ENCODE assay signal across 8 cellular contexts in the genomic region with DNA sequence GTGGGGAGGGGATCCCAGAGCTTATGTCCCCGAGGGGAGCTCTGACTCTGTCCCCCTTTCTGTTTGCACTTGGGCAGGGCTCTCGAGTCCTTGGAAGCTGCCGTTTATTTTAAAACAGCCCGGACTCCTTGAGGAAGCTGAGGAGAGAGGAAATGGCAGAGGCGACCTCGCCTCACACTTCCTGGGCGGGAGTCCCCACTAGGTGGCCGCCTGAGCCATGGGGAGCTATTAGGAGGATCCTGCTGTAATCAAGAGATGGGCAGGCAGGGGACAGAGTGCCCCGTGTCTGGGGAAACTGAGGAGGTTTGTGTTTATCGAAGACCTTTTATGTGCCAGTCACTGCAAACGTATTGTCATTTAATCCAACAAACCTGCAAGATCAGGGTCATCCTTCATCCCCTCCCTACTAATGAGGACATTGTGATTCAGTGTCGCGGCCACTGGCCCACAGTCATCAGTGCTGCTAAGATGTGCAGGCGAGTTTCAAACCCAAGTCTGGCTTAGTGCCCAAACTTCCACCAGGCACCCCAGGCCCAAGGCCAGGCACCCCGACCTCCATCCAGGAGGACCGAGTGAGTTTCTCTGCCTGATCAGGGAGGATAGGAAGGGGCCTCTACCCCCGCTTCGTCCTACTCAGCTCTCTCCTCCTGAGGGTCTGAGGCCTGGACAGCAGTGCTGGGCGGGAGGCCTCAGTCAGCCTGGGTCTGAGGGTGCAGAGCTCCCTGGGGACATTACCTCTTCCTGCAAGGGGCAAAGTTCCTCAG.
DNase-seq lines count a peak whose midpoint lies in the region; TF ChIP-seq lines count a peak whose summit lies in the region.

No MANE protein-coding gene starts in this region.

- no peaks in the 10 kb centered on the region for H3K27me3 Mint-ChIP-seq in CD4-positive, alpha-beta memory T cell

- H3K27me3 ChIP-seq in brain microvascular endothelial cell (replicated peaks) = no peaks in the 10 kb centered on the region
- no peaks in the 10 kb centered on the region for H3K27me3 ChIP-seq in CD4-positive, alpha-beta memory T cell (ENCODE audit: insufficient read depth, low read length)

- H3K36me3 Mint-ChIP-seq in CD4-positive, alpha-beta memory T cell = no peaks in the 10 kb centered on the region

- DNase-seq in CMK (ENCODE audit: low read depth) = peak; percentile 15
- no peak for DNase-seq in brain microvascular endothelial cell
- DNase-seq in medulla oblongata (ENCODE audit: extremely low spot score) = peak; percentile 43
- DNase-seq in activated CD8-positive, alpha-beta memory T cell treated with anti-CD3 and anti-CD28 coated beads for 24 hours = no peak
- DNase-seq in SIG-M5 treated with dmso at 0.1 percent for 504 hours (lab: John Stamatoyannopoulos, UW; ENCODE audit: unreplicated experiment) = no peak
- no peak for DNase-seq in activated gamma-delta T cell treated with Interleukin-2 at 50 U/mL for 16 hours
- no peak for DNase-seq in CD4-positive, alpha-beta memory T cell

- H3K9me3 ChIP-seq in HEK293 (ENCODE audit: control insufficient read depth, insufficient read depth, low read depth, low read length) = no peaks in the 10 kb centered on the region
- H3K9me3 ChIP-seq in CD4-positive, alpha-beta memory T cell (ENCODE audit: control insufficient read depth in 1 of 2, low read length in 2 of 2) = no peaks in the 10 kb centered on the region

- H3K4me3 ChIP-seq in HEK293 (ENCODE audit: low read depth, low read length) (no peak overlapping the region), brain microvascular endothelial cell (ENCODE audit: low read depth, low read length) (no peak overlapping the region)
- no peak overlapping the region for H3K4me3 ChIP-seq in CD4-positive, alpha-beta memory T cell (ENCODE audit: low read length in 2 of 2)

- H3K27ac ChIP-seq in HEK293 (ENCODE audit: extremely low read depth, low read depth, low read length) (no peak overlapping the region), brain microvascular endothelial cell (no peak overlapping the region)
- H3K27ac ChIP-seq in CD4-positive, alpha-beta memory T cell (ENCODE audit: low read depth, low read length) = no peak overlapping the region

- no peak overlapping the region for H3K27ac Mint-ChIP-seq in CD4-positive, alpha-beta memory T cell

- H3K4me3 Mint-ChIP-seq in CD4-positive, alpha-beta memory T cell = no peak overlapping the region

- TF ChIP-seq CTCF in HEK293 (tag by site-specific recombination; IDR thresholded peaks at IDR 0.05) (peak; percentile 54; the same call in 1 of the 2 replicates), brain microvascular endothelial cell (IDR thresholded peaks at IDR 0.05; ENCODE audit: low read depth, low read length, missing control alignments) (peak; percentile 78)

- CTCF ChIA-PET in HEK293 (lab: Yijun Ruan, JAX) = interaction anchor here (0.7 to 1.9 kb wide), 10 partner anchors 9 to 220 kb away, joined by 3 to 11 read pairs (median 4); no protein-coding TSS in a partner anchor
- CTCF ChIA-PET in CD4-positive, alpha-beta memory T cell (lab: Charles Lee; ENCODE audit: partially characterized antibody) = no interaction called here

- H3K4me1 Mint-ChIP-seq in CD4-positive, alpha-beta memory T cell = no peaks in the 10 kb centered on the region

- H3K36me3 ChIP-seq in HEK293 (ENCODE audit: control insufficient read depth in 2 of 2, insufficient read depth in 1 of 2, low read length in 2 of 2) (no peaks in the 10 kb centered on the region), brain microvascular endothelial cell (replicated peaks) (no peaks in the 10 kb centered on the region)
- H3K36me3 ChIP-seq in CD4-positive, alpha-beta memory T cell (ENCODE audit: insufficient read depth, low read length) = no peaks in the 10 kb centered on the region

- intact Hi-C loops in CD4-positive, alpha-beta memory T cell (cut with micrococcal nuclease) = no loop called here

- H3K9me3 Mint-ChIP-seq in CD4-positive, alpha-beta memory T cell = no peaks in the 10 kb centered on the region

- POLR2A ChIA-PET in HEK293 (lab: Yijun Ruan, JAX) = interaction anchor here (1.0 kb wide), 1 partner anchor 95 kb away, joined by 5 read pairs; no protein-coding TSS in a partner anchor
- POLR2A ChIA-PET in CD4-positive, alpha-beta memory T cell (lab: Charles Lee; ENCODE audit: partially characterized antibody) = no interaction called here

- no peaks in the 10 kb centered on the region for H3K4me1 ChIP-seq in HEK293 (ENCODE audit: control insufficient read depth, insufficient read depth, low read length)
- no peaks in the 10 kb centered on the region for H3K4me1 ChIP-seq in CD4-positive, alpha-beta memory T cell (ENCODE audit: insufficient read depth, low read length)

- in situ Hi-C loops in brain microvascular endothelial cell (cut with HindIII; ENCODE audit: low pct_ligation_motif_present, low sequenced_read_pairs) = no loop called here

TF ChIP-seq in HEK293, 187 proteins besides CTCF, POLR2A, EP300 and RAD21:
- TF ChIP-seq ZNF391 (tag by site-specific recombination; IDR thresholded peaks at IDR 0.05; ENCODE audit: borderline replicate concordance, low read depth) (no peak), ZNF660 (tag by site-specific recombination; IDR thresholded peaks at IDR 0.05) (no peak)

Comparison
In these comparisons a context has a peak if more than half of its experiments do, and no peak if none do; other contexts are left out.
1. DNase-seq: peak in CMK (single experiment) and medulla oblongata (single experiment); none in brain microvascular endothelial cell (single experiment), activated CD8-positive, alpha-beta memory T cell treated with anti-CD3 and anti-CD28 coated beads for 24 hours (single experiment), SIG-M5 treated with dmso at 0.1 percent for 504 hours (single experiment), activated gamma-delta T cell treated with Interleukin-2 at 50 U/mL for 16 hours (single experiment) and CD4-positive, alpha-beta memory T cell (0 of 5).